In genomic region chr6:27158316-27158643, GRCh38 we compare ENCODE assay signal across 11 cellular contexts.
DNase-seq lines count a peak whose midpoint lies in the region; ATAC-seq, FAIRE-seq and TF ChIP-seq lines count a peak whose summit lies in the region.
"Had no signal": no experiment of that assay in that cellular context is flagged by ENCODE, and none has a peak within 500 bp of the region (broad histone marks: within the 10 kb centered on the region; RNA-seq: fewer than 3 reads in every experiment).

No MANE protein-coding gene starts in this region.

- H3K9ac ChIP-seq in HUES64 (ENCODE audit: low read depth, low read length) (no peak overlapping the region), astrocyte (ENCODE audit: low read length) (no peak overlapping the region)

- no peaks in the 10 kb centered on the region for H3K9me3 ChIP-seq in CD4-positive, CD25-positive, alpha-beta regulatory T cell (ENCODE audit: control insufficient read depth in 2 of 2, low read length in 2 of 2)
- H3K9me3 ChIP-seq in HUES64 (ENCODE audit: insufficient read depth, low read depth, low read length) (no peaks in the 10 kb centered on the region), astrocyte (ENCODE audit: insufficient read depth, low read depth, low read length) (no peaks in the 10 kb centered on the region), HAP-1 (no peaks in the 10 kb centered on the region)
- H3K9me3 ChIP-seq: left lung had no signal

- peak overlapping the region; percentile 90 for H3K4me2 ChIP-seq in astrocyte (ENCODE audit: low read length)

- H3K4me3 ChIP-seq in CD4-positive, CD25-positive, alpha-beta regulatory T cell (ENCODE audit: low read depth, low read length), result peak overlapping the region; percentile 82
- H3K4me3 ChIP-seq in HUES64 (ENCODE audit: low read length), result peak overlapping the region; percentile 75; the same call in 1 of the 2 replicates
- no peak overlapping the region for H3K4me3 ChIP-seq in astrocyte (ENCODE audit: insufficient read depth, low read depth, low read length)
- no peak overlapping the region; the same call in 1 of the 2 replicates for H3K4me3 ChIP-seq in HAP-1

- no peaks in the 10 kb centered on the region for H3K36me3 ChIP-seq in CD4-positive, CD25-positive, alpha-beta regulatory T cell (ENCODE audit: control insufficient read depth, insufficient read depth, low read length)
- H3K36me3 ChIP-seq in HUES64 (ENCODE audit: insufficient read depth, low read length) (no peaks in the 10 kb centered on the region), astrocyte (ENCODE audit: insufficient read depth, low read length) (no peaks in the 10 kb centered on the region), HAP-1 (replicated peaks) (no peaks in the 10 kb centered on the region)
- H3K36me3 ChIP-seq: cardiac muscle cell, left lung had no signal

- H3K4me3 Mint-ChIP-seq in CD4-positive, CD25-positive, alpha-beta regulatory T cell, result peak overlapping the region; percentile 80 to 90 (median 82)
- H3K4me3 Mint-ChIP-seq in astrocyte (ENCODE audit: unreplicated experiment) (peak overlapping the region; percentile 76), nephron (peak overlapping the region; percentile 74 to 84 (median 83))

- no peaks in the 10 kb centered on the region for H3K79me2 ChIP-seq in astrocyte (ENCODE audit: insufficient read depth, low read length)

- H2AFZ ChIP-seq in astrocyte (ENCODE audit: low read depth, low read length), result peak overlapping the region; percentile 61

- peak overlapping the region; percentile 79 to 95 (median 86) for H3K27ac Mint-ChIP-seq in CD4-positive, CD25-positive, alpha-beta regulatory T cell
- H3K27ac Mint-ChIP-seq in astrocyte (ENCODE audit: unreplicated experiment) (no peak overlapping the region), nephron (peak overlapping the region in 2 of 3 experiments; percentile 1 to 8)

- H3K27ac ChIP-seq in CD4-positive, CD25-positive, alpha-beta regulatory T cell (ENCODE audit: insufficient read depth, low read length, poor library complexity, severe bottlenecking), result peak overlapping the region; percentile 6
- H3K27ac ChIP-seq in HUES64 (ENCODE audit: low read depth, low read length) (no peak overlapping the region), astrocyte (ENCODE audit: low read depth, low read length) (no peak overlapping the region)
- H3K27ac ChIP-seq: cardiac muscle cell had no signal

- peaks cover 25% of the 10 kb centered on the region for H3K4me1 ChIP-seq in CD4-positive, CD25-positive, alpha-beta regulatory T cell (ENCODE audit: control insufficient read depth, insufficient read depth, low read length, poor library complexity, severe bottlenecking)
- H3K4me1 ChIP-seq in HUES64 (ENCODE audit: insufficient read depth, low read length), result peaks cover 20% of the 10 kb centered on the region
- H3K4me1 ChIP-seq in astrocyte (ENCODE audit: insufficient read depth, low read length), result peaks cover 5% of the 10 kb centered on the region
- no peaks in the 10 kb centered on the region; the same call in 1 of the 2 replicates for H3K4me1 ChIP-seq in HAP-1

- no peak for TF ChIP-seq CTCF in astrocyte (IDR thresholded peaks at IDR 0.05; ENCODE audit: insufficient read depth, low read depth, low read length)
- TF ChIP-seq CTCF in nephron (IDR thresholded peaks at IDR 0.05; ENCODE audit: unreplicated experiment in 3 of 3), result no peak

- no peak for DNase-seq in CD4-positive, CD25-positive, alpha-beta regulatory T cell
- DNase-seq in astrocyte (ENCODE audit: low read depth), result no peak
- DNase-seq in NCI-H82 treated with DMSO at 0.1 percent for 48 hours (lab: John Stamatoyannopoulos, UW; ENCODE audit: unreplicated experiment), result no peak
- no peak for DNase-seq in NCI-H526 (lab: John Stamatoyannopoulos, UW)
- DNase-seq in HAP-1 (ENCODE audit: low spot score in 2 of 2), result no peak
- DNase-seq: NCI-H2029 had no signal

- in situ Hi-C loops in HAP-1 (cut with MboI; ENCODE audit: low sequenced_read_pairs), result loop anchor here (5.0 kb wide), 1 partner anchor 734 kb away; a partner anchor contains a TSS

- peaks cover 16% of the 10 kb centered on the region for H3K27me3 Mint-ChIP-seq in CD4-positive, CD25-positive, alpha-beta regulatory T cell
- H3K27me3 Mint-ChIP-seq in astrocyte (ENCODE audit: low read depth, unreplicated experiment) (peaks cover 7% of the 10 kb centered on the region), nephron (ENCODE audit: low read depth) (peaks cover 9% of the 10 kb centered on the region)

- H3K36me3 Mint-ChIP-seq in CD4-positive, CD25-positive, alpha-beta regulatory T cell, result no peaks in the 10 kb centered on the region
- H3K36me3 Mint-ChIP-seq in astrocyte (ENCODE audit: low read depth, unreplicated experiment) (no peaks in the 10 kb centered on the region), nephron (ENCODE audit: low read depth) (no peaks in the 10 kb centered on the region)

- H3K9me3 Mint-ChIP-seq in CD4-positive, CD25-positive, alpha-beta regulatory T cell, result peaks cover 0 to 2% (median 0%) of the 10 kb centered on the region in 7 donors
- H3K9me3 Mint-ChIP-seq in astrocyte (ENCODE audit: unreplicated experiment), result no peaks in the 10 kb centered on the region
- no peaks in the 10 kb centered on the region for H3K9me3 Mint-ChIP-seq in nephron

- H4K20me1 ChIP-seq in astrocyte (ENCODE audit: insufficient read depth, low read length), result no peaks in the 10 kb centered on the region

- peaks cover 23 to 42% (median 33%) of the 10 kb centered on the region in 4 donors for H3K4me1 Mint-ChIP-seq in CD4-positive, CD25-positive, alpha-beta regulatory T cell
- H3K4me1 Mint-ChIP-seq in astrocyte (ENCODE audit: low read depth, unreplicated experiment) (no peaks in the 10 kb centered on the region), nephron (peaks cover 8% of the 10 kb centered on the region)

- ATAC-seq in CD4-positive, CD25-positive, alpha-beta regulatory T cell (ENCODE audit: low read depth in 2 of 2), result no peak
- ATAC-seq in HG03442 (IDR thresholded peaks at IDR 0.05; ENCODE audit: unreplicated experiment), result no peak

- 71% methylated on average over 4 of the region's 4 CpGs for WGBS in HUES64

- no peak for FAIRE-seq in astrocyte (lab: Jason Lieb, UNC)

- H3K27me3 ChIP-seq in CD4-positive, CD25-positive, alpha-beta regulatory T cell (ENCODE audit: control insufficient read depth, insufficient read depth, low read length), result no peaks in the 10 kb centered on the region
- H3K27me3 ChIP-seq in HUES64 (ENCODE audit: insufficient read depth, low read length) (peaks cover 5% of the 10 kb centered on the region; the same call in 1 of the 2 replicates), astrocyte (ENCODE audit: insufficient read depth, low read length) (peaks cover 4% of the 10 kb centered on the region), HAP-1 (ENCODE audit: low read depth) (no peaks in the 10 kb centered on the region)
- H3K27me3 ChIP-seq: left lung had no signal

Comparison
In these comparisons a context has a peak if more than half of its experiments do, and no peak if none do; other contexts are left out.
1. H3K4me3 ChIP-seq: peak in CD4-positive, CD25-positive, alpha-beta regulatory T cell (single experiment) and HUES64 (single experiment); none in astrocyte (single experiment) and HAP-1 (single experiment).
2. Peak in every context shown above with its lines, with median percentiles within 50 percentile points of each other: H3K4me3 Mint-ChIP-seq.